Comparison of ENCODE assay signal across 12 cellular contexts in the genomic region with DNA sequence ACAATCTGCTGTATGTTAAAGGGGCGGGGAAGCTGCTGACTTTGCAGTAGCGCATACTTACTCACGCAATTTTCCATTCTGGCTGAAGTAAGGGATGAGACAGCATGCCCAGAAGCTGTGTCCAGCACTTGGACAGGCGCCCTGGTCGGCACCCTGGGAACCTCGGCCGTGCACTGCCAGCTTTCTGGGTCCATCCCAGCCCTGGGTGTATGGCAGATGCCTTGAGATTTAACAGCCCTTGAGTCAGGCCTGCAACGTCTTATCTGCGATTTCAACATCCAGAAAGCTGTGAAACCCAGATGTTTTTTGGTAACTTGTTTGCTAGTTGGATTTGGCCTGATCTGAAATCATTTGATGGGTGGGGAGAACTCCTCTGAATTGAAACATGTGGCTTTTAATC. TPM values are rescaled to one million over a fixed set of nuclear protein-coding genes. Genes with fewer than 3 reads are reported as not detected.
DNase-seq lines count a peak whose midpoint lies in the region; ATAC-seq and TF ChIP-seq lines count a peak whose summit lies in the region.
"Had no signal": no experiment of that assay in that cellular context is flagged by ENCODE, and none has a peak within 500 bp of the region (broad histone marks: within the 10 kb centered on the region; RNA-seq: fewer than 3 reads in every experiment).

No MANE protein-coding gene starts in this region.

- H3K27ac Mint-ChIP-seq in activated naive CD8-positive, alpha-beta T cell treated with anti-CD3 and anti-CD28 coated beads, Interleukin-2, amount 50 U/mL, for 24 hours = no peak overlapping the region
- H3K27ac Mint-ChIP-seq: T-helper 1 cell treated with Interleukin-12 subunit alpha and Interleukin-12 subunit beta and Interleukin-4 antibody, amounts not matched to agents 30 μg/mL and 1 μg/mL, for 36 hours had no signal

- H3K4me1 ChIP-seq in OCI-LY7 (ENCODE audit: insufficient read depth, low read length, poor library complexity, severe bottlenecking) = no peaks in the 10 kb centered on the region

- CTCF ChIA-PET in OCI-LY7 (lab: Charles Lee; ENCODE audit: unreplicated experiment) = no interaction called here

- no peaks in the 10 kb centered on the region for H3K36me3 Mint-ChIP-seq in activated naive CD8-positive, alpha-beta T cell treated with anti-CD3 and anti-CD28 coated beads, Interleukin-2, amount 50 U/mL, for 24 hours (ENCODE audit: low read depth)

- H3K9me3 Mint-ChIP-seq in activated naive CD8-positive, alpha-beta T cell treated with anti-CD3 and anti-CD28 coated beads, Interleukin-2, amount 50 U/mL, for 24 hours = no peaks in the 10 kb centered on the region
- H3K9me3 Mint-ChIP-seq: T-helper 1 cell treated with Interleukin-12 subunit alpha and Interleukin-12 subunit beta and Interleukin-4 antibody, amounts not matched to agents 30 μg/mL and 1 μg/mL, for 36 hours had no signal

- peaks cover 28% of the 10 kb centered on the region for H3K27me3 Mint-ChIP-seq in activated naive CD8-positive, alpha-beta T cell treated with anti-CD3 and anti-CD28 coated beads, Interleukin-2, amount 50 U/mL, for 24 hours

- intact Hi-C loops in Right ventricle myocardium superior (cut with DNase I) = no loop called here
- intact Hi-C loops in OCI-LY7 (cut with micrococcal nuclease; ENCODE audit: unreplicated experiment) = no loop called here

- no peaks in the 10 kb centered on the region for H3K36me3 ChIP-seq in OCI-LY7 (ENCODE audit: insufficient read depth, low read length)

- no peaks in the 10 kb centered on the region for H4K20me1 ChIP-seq in OCI-LY7 (ENCODE audit: insufficient read depth, low read length)

- H2AFZ ChIP-seq in OCI-LY7 (ENCODE audit: low read length) = no peak overlapping the region

- DNase-seq in AG09309 (ENCODE audit: low read depth) (peak; percentile 94), Right ventricle myocardium superior (peak; percentile 87), pons (ENCODE audit: low spot score) (peak; percentile 63), OCI-LY7 (ENCODE audit: low spot score) (no peak)
- no peak for DNase-seq in activated naive CD8-positive, alpha-beta T cell treated with anti-CD3 and anti-CD28 coated beads, Interleukin-2, amount 50 U/mL, for 24 hours
- no peak for DNase-seq in stimulated activated naive CD8-positive, alpha-beta T cell treated with anti-CD3 and anti-CD28 coated beads, Interleukin-15, Interleukin-2, amounts not matched to agents 100 U/mL and 50 U/mL, for 24 hours
- no peak for DNase-seq in activated CD4-positive, alpha-beta T cell treated with anti-CD3 and anti-CD28 coated beads, Interleukin-2, amount 50 U/mL, for 1 hour
- DNase-seq: NCI-H526 treated with DMSO at 0.1 percent for 48 hours had no signal

- H3K4me2 ChIP-seq in OCI-LY7 (ENCODE audit: low read length) = no peak overlapping the region
- H3K4me2 ChIP-seq: KMS-11 had no signal

- no peak overlapping the region for H3K4me3 ChIP-seq in AG09309 (ENCODE audit: control insufficient read depth, low read depth, low read length)
- no peak overlapping the region for H3K4me3 ChIP-seq in OCI-LY7 (ENCODE audit: low read depth, low read length, poor library complexity, severe bottlenecking)
- H3K4me3 ChIP-seq: GM12878 had no signal

- no peak overlapping the region for H3K27ac ChIP-seq in OCI-LY7 (ENCODE audit: low read depth, low read length, poor library complexity, severe bottlenecking)
- H3K27ac ChIP-seq: KMS-11 had no signal

- no peak overlapping the region for H3K4me3 Mint-ChIP-seq in activated naive CD8-positive, alpha-beta T cell treated with anti-CD3 and anti-CD28 coated beads, Interleukin-2, amount 50 U/mL, for 24 hours
- H3K4me3 Mint-ChIP-seq: T-helper 1 cell treated with Interleukin-12 subunit alpha and Interleukin-12 subunit beta and Interleukin-4 antibody, amounts not matched to agents 30 μg/mL and 1 μg/mL, for 36 hours had no signal

- no TSS peak for BruUV-seq in OCI-LY7 (replicated peaks; lab: Mats Ljungman, UMichigan)

- H3K4me1 Mint-ChIP-seq in activated naive CD8-positive, alpha-beta T cell treated with anti-CD3 and anti-CD28 coated beads, Interleukin-2, amount 50 U/mL, for 24 hours = no peaks in the 10 kb centered on the region

- H3K9me3 ChIP-seq in OCI-LY7 (ENCODE audit: low read length) = no peaks in the 10 kb centered on the region

- peak; percentile 55 for ATAC-seq in SK-N-SH treated with all-trans-retinoic acid at 6 μM for 48 hours
- peak; percentile 92 for ATAC-seq in Right ventricle myocardium superior (ENCODE audit: poor library complexity)
- no peak for ATAC-seq in activated naive CD8-positive, alpha-beta T cell treated with anti-CD3 and anti-CD28 coated beads, Interleukin-2, amount 50 U/mL, for 24 hours
- ATAC-seq in stimulated activated naive CD8-positive, alpha-beta T cell treated with anti-CD3 and anti-CD28 coated beads, Interleukin-15, Interleukin-2, amounts not matched to agents 100 U/mL and 50 U/mL, for 24 hours = no peak
- ATAC-seq: GM12878 had no signal

- POLR2A ChIA-PET in OCI-LY7 (lab: Charles Lee) = interaction anchor here (0.7 kb wide), 1 partner anchor 1265 kb away, joined by 3 read pairs; no protein-coding TSS in a partner anchor

- H3K9me2 ChIP-seq in OCI-LY7 (ENCODE audit: insufficient read depth, low read length) = no peaks in the 10 kb centered on the region

- H3K79me2 ChIP-seq in OCI-LY7 (ENCODE audit: insufficient read depth, low read depth, low read length) = no peaks in the 10 kb centered on the region

- TF ChIP-seq CTCF in AG09309 (IDR thresholded peaks at IDR 0.05; ENCODE audit: control insufficient read depth, insufficient read depth, low read depth, low read length, missing control alignments) = no peak
- TF ChIP-seq CTCF in OCI-LY7 (conservative IDR thresholded peaks at IDR 0.05; ENCODE audit: low read length) = no peak

TF ChIP-seq in SK-N-SH treated with all-trans-retinoic acid at 6 μM for 48 hours, 23 proteins besides CTCF, POLR2A, EP300 and RAD21:
- TF ChIP-seq ISL1 (CRISPR knock-in tag; IDR thresholded peaks at IDR 0.05) (no peak), TCF4 (CRISPR knock-in tag; IDR thresholded peaks at IDR 0.05; ENCODE audit: borderline replicate concordance) (peak; percentile 68; the same call in 1 of the 2 replicates), ESRRG (CRISPR knock-in tag; IDR thresholded peaks at IDR 0.05) (no peak)
TF ChIP-seq in SK-N-SH treated with all-trans-retinoic acid at 6 μM for 48 hours: peak in this region for 1.

RNA-seq across cellular contexts. Expression of gene EML1, which starts 16.2 kb away (rescaled TPM):
- 39.5 TPM for total RNA-seq in Right ventricle myocardium superior
- not detected in 2 replicates for total RNA-seq in OCI-LY7 (2014; rRNA removed; shearing (Covaris generic))
- total RNA-seq in OCI-LY7 (2022) = not detected in 2 replicates

Comparison
In these comparisons a context has a peak if more than half of its experiments do, and no peak if none do; other contexts are left out.
1. DNase-seq: peak in AG09309 (single experiment), Right ventricle myocardium superior (single experiment) and pons (single experiment); none in activated naive CD8-positive, alpha-beta T cell treated with anti-CD3 and anti-CD28 coated beads, Interleukin-2, amount 50 U/mL, for 24 hours (single experiment), OCI-LY7 (single experiment), stimulated activated naive CD8-positive, alpha-beta T cell treated with anti-CD3 and anti-CD28 coated beads, Interleukin-15, Interleukin-2, amounts not matched to agents 100 U/mL and 50 U/mL, for 24 hours (single experiment) and activated CD4-positive, alpha-beta T cell treated with anti-CD3 and anti-CD28 coated beads, Interleukin-2, amount 50 U/mL, for 1 hour (single experiment).
2. ATAC-seq: peak in SK-N-SH treated with all-trans-retinoic acid at 6 μM for 48 hours (single experiment) and Right ventricle myocardium superior (single experiment); none in activated naive CD8-positive, alpha-beta T cell treated with anti-CD3 and anti-CD28 coated beads, Interleukin-2, amount 50 U/mL, for 24 hours (single experiment) and stimulated activated naive CD8-positive, alpha-beta T cell treated with anti-CD3 and anti-CD28 coated beads, Interleukin-15, Interleukin-2, amounts not matched to agents 100 U/mL and 50 U/mL, for 24 hours (single experiment).
3. RNA of gene EML1, which starts 16.2 kb away (total RNA-seq): 39.5 TPM in Right ventricle myocardium superior (single experiment); not detected in OCI-LY7; every median in the first group is over 10 times any median in the second.